6 cellular contexts compared by ENCODE assay signal in genomic region chr22:20131856-20132685, GRCh38. TPM values are rescaled to one million over a fixed set of nuclear protein-coding genes. Genes with fewer than 3 reads are reported as not detected.
DNase-seq lines count a peak whose midpoint lies in the region; FAIRE-seq and TF ChIP-seq lines count a peak whose summit lies in the region.

No MANE protein-coding gene starts in this region.

- H3K27me3 ChIP-seq in astrocyte (ENCODE audit: insufficient read depth, low read length) (no peaks in the 10 kb centered on the region), muscle layer of duodenum (ENCODE audit: low read depth, low read length) (no peaks in the 10 kb centered on the region)

- peak overlapping the region; percentile 69 for H3K4me3 ChIP-seq in astrocyte (ENCODE audit: insufficient read depth, low read depth, low read length)
- H3K4me3 ChIP-seq in muscle layer of duodenum (ENCODE audit: low read depth in 1 of 2, low read length in 2 of 2) = peak overlapping the region; percentile 53 to 94

- H3K27ac Mint-ChIP-seq in astrocyte (ENCODE audit: unreplicated experiment) = no peak overlapping the region

- H3K9me3 Mint-ChIP-seq in astrocyte (ENCODE audit: unreplicated experiment) = no peaks in the 10 kb centered on the region

- no peak for FAIRE-seq in astrocyte (lab: Jason Lieb, UNC)

- H3K9me3 ChIP-seq in astrocyte (ENCODE audit: insufficient read depth, low read depth, low read length) = no peaks in the 10 kb centered on the region
- no peaks in the 10 kb centered on the region for H3K9me3 ChIP-seq in muscle layer of duodenum (ENCODE audit: control insufficient read depth in 1 of 2, low read length in 2 of 2)

- H3K36me3 Mint-ChIP-seq in astrocyte (ENCODE audit: low read depth, unreplicated experiment) = peaks cover 6% of the 10 kb centered on the region

- DNase-seq in activated CD8-positive, alpha-beta memory T cell treated with anti-CD3 and anti-CD28 coated beads for 24 hours = peak; percentile 71
- DNase-seq in activated CD8-positive, alpha-beta memory T cell treated with anti-CD3 and anti-CD28 coated beads, Interleukin-2, amount 50 U/mL, for 48 hours = no peak
- DNase-seq in astrocyte (ENCODE audit: low read depth) (no peak), HUDEP-2 (lab: John Stamatoyannopoulos, UW; ENCODE audit: unreplicated experiment in 76 of 76) (no peak), EL (no peak)

- peak overlapping the region; percentile 97 for H3K4me2 ChIP-seq in astrocyte (ENCODE audit: low read length)

- H3K36me3 ChIP-seq in astrocyte (ENCODE audit: insufficient read depth, low read length) = no peaks in the 10 kb centered on the region
- peaks cover 0 to 8% of the 10 kb centered on the region in 2 donors for H3K36me3 ChIP-seq in muscle layer of duodenum (ENCODE audit: control insufficient read depth in 1 of 2, insufficient read depth in 2 of 2, low read length in 2 of 2)

- H3K4me1 Mint-ChIP-seq in astrocyte (ENCODE audit: low read depth, unreplicated experiment) = peaks cover 6% of the 10 kb centered on the region

- H4K20me1 ChIP-seq in astrocyte (ENCODE audit: insufficient read depth, low read length) = peaks cover 46% of the 10 kb centered on the region

- H3K27ac ChIP-seq in astrocyte (ENCODE audit: low read depth, low read length) (no peak overlapping the region), muscle layer of duodenum (ENCODE audit: low read length) (no peak overlapping the region)

- no peaks in the 10 kb centered on the region for H3K27me3 Mint-ChIP-seq in astrocyte (ENCODE audit: low read depth, unreplicated experiment)

- H3K4me3 Mint-ChIP-seq in astrocyte (ENCODE audit: unreplicated experiment) = peak overlapping the region; percentile 84

- peak overlapping the region; percentile 82 for H3K9ac ChIP-seq in astrocyte (ENCODE audit: low read length)

- peak overlapping the region; percentile 34 for H2AFZ ChIP-seq in astrocyte (ENCODE audit: low read depth, low read length)

- no peak for TF ChIP-seq CTCF in astrocyte (IDR thresholded peaks at IDR 0.05; ENCODE audit: insufficient read depth, low read depth, low read length)

- H3K4me1 ChIP-seq in astrocyte (ENCODE audit: insufficient read depth, low read length) = peaks cover 8% of the 10 kb centered on the region
- H3K4me1 ChIP-seq in muscle layer of duodenum (ENCODE audit: control insufficient read depth in 1 of 2, insufficient read depth in 2 of 2, low read length in 2 of 2) = peaks cover 5 to 55% of the 10 kb centered on the region in 2 donors

- H3K79me2 ChIP-seq in astrocyte (ENCODE audit: insufficient read depth, low read length) = peaks cover 52% of the 10 kb centered on the region

RNA-seq across cellular contexts. Expression of gene ZDHHC8, which starts 0.5 kb away (rescaled TPM):
- 88.3 and 93.7 TPM in 2 replicates for total RNA-seq in astrocyte

RNA-seq across cellular contexts. Expression of gene TRMT2A, which starts 15.0 kb away (rescaled TPM):
- total RNA-seq in astrocyte = 32.9 and 35.1 TPM in 2 replicates

RNA-seq across cellular contexts. Expression of gene RANBP1, which starts 16.2 kb away (rescaled TPM):
- total RNA-seq in astrocyte = 149 and 164 TPM in 2 replicates

RNA-seq across cellular contexts. Expression of gene CCDC188, which starts 18.8 kb away (rescaled TPM):
- not detected in 2 replicates for total RNA-seq in astrocyte

RNA-seq across cellular contexts. Expression of gene DGCR8, which starts 52.0 kb away (rescaled TPM):
- 28.1 and 29.0 TPM in 2 replicates for total RNA-seq in astrocyte
